In genomic region chr2:138500592-138501426, GRCh38 we compare ENCODE assay signal across 8 cellular contexts. TPM values are rescaled to one million over a fixed set of nuclear protein-coding genes. Genes with fewer than 3 reads are reported as not detected.
A peak's percentile ranks its signal among the peaks of the same experiment; 100 is the strongest.
DNase-seq lines count a peak whose midpoint lies in the region; ATAC-seq and TF ChIP-seq lines count a peak whose summit lies in the region.

No MANE protein-coding gene starts in this region.

- H3K18ac ChIP-seq in mesenchymal stem cell (ENCODE audit: low read depth in 1 of 2, low read length in 2 of 2): peak overlapping the region; percentile 50 to 95

- no peaks in the 10 kb centered on the region for H3K36me3 ChIP-seq in CD4-positive, CD25-positive, alpha-beta regulatory T cell (ENCODE audit: control insufficient read depth, insufficient read depth, low read length)
- H3K36me3 ChIP-seq in Karpas-422 (ENCODE audit: insufficient read depth, low read length): no peaks in the 10 kb centered on the region
- no peaks in the 10 kb centered on the region for H3K36me3 ChIP-seq in mesenchymal stem cell (ENCODE audit: control insufficient read depth in 1 of 2, insufficient read depth in 2 of 2, low read depth in 1 of 2, low read length in 2 of 2)
- no peaks in the 10 kb centered on the region for H3K36me3 ChIP-seq in uterus

- H2BK5ac ChIP-seq in mesenchymal stem cell (ENCODE audit: low read depth, low read length, poor library complexity, severe bottlenecking): peak overlapping the region; percentile 79

- H3K27me3 Mint-ChIP-seq in CD4-positive, CD25-positive, alpha-beta regulatory T cell: no peaks in the 10 kb centered on the region

- peak overlapping the region; percentile 75 for H3K4me3 ChIP-seq in CD4-positive, CD25-positive, alpha-beta regulatory T cell (ENCODE audit: low read depth, low read length)
- H3K4me3 ChIP-seq in Karpas-422 (ENCODE audit: low read length) (peak overlapping the region; percentile 79), cardiac fibroblast (replicated peaks in 1 of 2; ENCODE audit: low read depth in 2 of 2, low read length in 2 of 2) (peak overlapping the region; percentile 65 to 74), mesenchymal stem cell (ENCODE audit: insufficient read depth in 1 of 2, low read depth in 1 of 2, low read length in 2 of 2) (peak overlapping the region; percentile 93 to 100), uterus (peak overlapping the region; percentile 81 to 97)

- H3K79me2 ChIP-seq in Karpas-422 (ENCODE audit: low read length): peaks cover 46% of the 10 kb centered on the region

- ATAC-seq in CD4-positive, CD25-positive, alpha-beta regulatory T cell (ENCODE audit: low read depth in 2 of 2): peak in 1 of 2 donors; percentile 3
- peak; percentile 3 for ATAC-seq in GM21367 (IDR thresholded peaks at IDR 0.05; ENCODE audit: unreplicated experiment)

- no peak overlapping the region for H2BK15ac ChIP-seq in mesenchymal stem cell (ENCODE audit: low read depth, poor library complexity, severe bottlenecking)

- no peak overlapping the region for H2BK12ac ChIP-seq in mesenchymal stem cell (ENCODE audit: low read length in 2 of 2)

- H3K4me1 ChIP-seq in CD4-positive, CD25-positive, alpha-beta regulatory T cell (ENCODE audit: control insufficient read depth, insufficient read depth, low read length, poor library complexity, severe bottlenecking): peaks cover 34% of the 10 kb centered on the region
- H3K4me1 ChIP-seq in Karpas-422 (ENCODE audit: low read length) (peaks cover 37% of the 10 kb centered on the region), mesenchymal stem cell (ENCODE audit: control insufficient read depth, insufficient read depth, low read depth, low read length) (peaks cover 3% of the 10 kb centered on the region), uterus (no peaks in the 10 kb centered on the region)

- H3K27ac Mint-ChIP-seq in CD4-positive, CD25-positive, alpha-beta regulatory T cell: peak overlapping the region in 2 of 3 donors; percentile 66 to 76

- no peaks in the 10 kb centered on the region for H3K27me3 ChIP-seq in CD4-positive, CD25-positive, alpha-beta regulatory T cell (ENCODE audit: control insufficient read depth, insufficient read depth, low read length)
- H3K27me3 ChIP-seq in Karpas-422 (ENCODE audit: low read length) (no peaks in the 10 kb centered on the region), mesenchymal stem cell (ENCODE audit: control insufficient read depth in 1 of 2, insufficient read depth in 1 of 2, low read length in 2 of 2) (no peaks in the 10 kb centered on the region), uterus (no peaks in the 10 kb centered on the region)

- peak overlapping the region; percentile 6 for H2BK120ac ChIP-seq in mesenchymal stem cell (ENCODE audit: low read depth, low read length)

- TF ChIP-seq CTCF in cardiac fibroblast (IDR thresholded peaks at IDR 0.05; ENCODE audit: low read depth, low read length) (no peak), uterus (IDR thresholded peaks at IDR 0.05) (no peak)

- H3K4me3 Mint-ChIP-seq in CD4-positive, CD25-positive, alpha-beta regulatory T cell: peak overlapping the region; percentile 86 to 93 (median 88)

- no peaks in the 10 kb centered on the region for H4K20me1 ChIP-seq in Karpas-422 (ENCODE audit: insufficient read depth, low read depth, low read length)

- DNase-seq in CD4-positive, CD25-positive, alpha-beta regulatory T cell: no peak
- peak; percentile 46 for DNase-seq in Karpas-422
- DNase-seq in cardiac fibroblast (ENCODE audit: low read depth in 2 of 2): no peak
- DNase-seq in mesenchymal stem cell: no peak
- DNase-seq in uterus: no peak
- no peak for DNase-seq in NCI-H345 (lab: John Stamatoyannopoulos, UW)
- DNase-seq in activated CD4-positive, CD25-positive, alpha-beta regulatory T cell (lab: John Stamatoyannopoulos, UW): no peak

- H3K4me1 Mint-ChIP-seq in CD4-positive, CD25-positive, alpha-beta regulatory T cell: peaks cover 17 to 35% (median 34%) of the 10 kb centered on the region in 4 donors

- no peak overlapping the region for H4K91ac ChIP-seq in mesenchymal stem cell (ENCODE audit: low read length)

- peak overlapping the region; percentile 99 for H3K4me2 ChIP-seq in Karpas-422 (ENCODE audit: low read depth, low read length, poor library complexity, severe bottlenecking)
- peak overlapping the region; percentile 38 for H3K4me2 ChIP-seq in mesenchymal stem cell (ENCODE audit: low read length, poor library complexity, severe bottlenecking)

- H2AK5ac ChIP-seq in mesenchymal stem cell (ENCODE audit: low read length, severe bottlenecking): no peak overlapping the region

- H3K27ac ChIP-seq in CD4-positive, CD25-positive, alpha-beta regulatory T cell (ENCODE audit: insufficient read depth, low read length, poor library complexity, severe bottlenecking): peak overlapping the region; percentile 19
- H3K27ac ChIP-seq in Karpas-422 (ENCODE audit: low read length) (peak overlapping the region; percentile 75), mesenchymal stem cell (ENCODE audit: low read length, poor library complexity, severe bottlenecking) (peak overlapping the region; percentile 73), uterus (peak overlapping the region; percentile 88 to 96)

- no peaks in the 10 kb centered on the region for H3K9me2 ChIP-seq in Karpas-422 (replicated peaks; ENCODE audit: insufficient read depth, low read length)

- no peaks in the 10 kb centered on the region for H3K9me3 ChIP-seq in CD4-positive, CD25-positive, alpha-beta regulatory T cell (ENCODE audit: control insufficient read depth in 2 of 2, low read length in 2 of 2)
- no peaks in the 10 kb centered on the region for H3K9me3 ChIP-seq in Karpas-422 (ENCODE audit: low read length)
- H3K9me3 ChIP-seq in mesenchymal stem cell (ENCODE audit: control insufficient read depth, low read length): no peaks in the 10 kb centered on the region
- H3K9me3 ChIP-seq in uterus: no peaks in the 10 kb centered on the region

- H3K79me1 ChIP-seq in mesenchymal stem cell (replicated peaks; ENCODE audit: low read length, poor library complexity, severe bottlenecking): peaks cover 6% of the 10 kb centered on the region

- no peak overlapping the region for H3K14ac ChIP-seq in mesenchymal stem cell (ENCODE audit: low read length in 2 of 2)

- H4K8ac ChIP-seq in mesenchymal stem cell (ENCODE audit: low read length): peak overlapping the region; percentile 93

- H3K9ac ChIP-seq in Karpas-422 (ENCODE audit: low read length) (peak overlapping the region; percentile 97), mesenchymal stem cell (ENCODE audit: low read length) (peak overlapping the region; percentile 92)

- 61% methylated on average over 20 of the region's 20 CpGs for WGBS in mesenchymal stem cell

- no peak for TF ChIP-seq POLR2A in uterus (IDR thresholded peaks at IDR 0.05)

- peak overlapping the region; percentile 73 to 96 for H3K4ac ChIP-seq in mesenchymal stem cell (ENCODE audit: low read depth in 1 of 2, low read length in 2 of 2)

- intact Hi-C loops in uterus (cut with DNase I; ENCODE audit: low total_unique reads): no loop called here

- H3K36me3 Mint-ChIP-seq in CD4-positive, CD25-positive, alpha-beta regulatory T cell: no peaks in the 10 kb centered on the region

- no peak overlapping the region for H3K23ac ChIP-seq in mesenchymal stem cell (ENCODE audit: low read length in 2 of 2)

- no peaks in the 10 kb centered on the region for H3K9me3 Mint-ChIP-seq in CD4-positive, CD25-positive, alpha-beta regulatory T cell

- peak overlapping the region; percentile 92 for H2AFZ ChIP-seq in Karpas-422 (ENCODE audit: low read length)
- H2AFZ ChIP-seq in mesenchymal stem cell (ENCODE audit: low read depth, low read length): peak overlapping the region; percentile 93

RNA-seq across cellular contexts. Expression of gene SPOPL, which starts 0.8 kb away (rescaled TPM):
- total RNA-seq in CD4-positive, CD25-positive, alpha-beta regulatory T cell: 16.2 TPM
- polyA plus RNA-seq in CD4-positive, CD25-positive, alpha-beta regulatory T cell: 1 to 10 TPM; 1.3 to 2.9 (median 2.5) TPM
- 26.6 and 30.3 TPM in 2 replicates for total RNA-seq in Karpas-422 (2014; rRNA removed; shearing (Covaris generic); ENCODE audit: low replicate concordance)
- polyA plus RNA-seq in mesenchymal stem cell (2013, experiment 1 of 2): 8.6 TPM
- polyA plus RNA-seq in mesenchymal stem cell (2013, experiment 2 of 2): 9.9 TPM
- total RNA-seq in uterus: 10 to 100 TPM; 19.2 to 40.6 (median 26.8) TPM

Comparison
In these comparisons a context has a peak if more than half of its experiments do, and no peak if none do; other contexts are left out.
1. H3K27ac ChIP-seq: peak in every context shown above with its lines; median percentile 92 in uterus; 75 in Karpas-422; 73 in mesenchymal stem cell; 19 in CD4-positive, CD25-positive, alpha-beta regulatory T cell.